8 cellular contexts compared by ENCODE assay signal in the genomic region with DNA sequence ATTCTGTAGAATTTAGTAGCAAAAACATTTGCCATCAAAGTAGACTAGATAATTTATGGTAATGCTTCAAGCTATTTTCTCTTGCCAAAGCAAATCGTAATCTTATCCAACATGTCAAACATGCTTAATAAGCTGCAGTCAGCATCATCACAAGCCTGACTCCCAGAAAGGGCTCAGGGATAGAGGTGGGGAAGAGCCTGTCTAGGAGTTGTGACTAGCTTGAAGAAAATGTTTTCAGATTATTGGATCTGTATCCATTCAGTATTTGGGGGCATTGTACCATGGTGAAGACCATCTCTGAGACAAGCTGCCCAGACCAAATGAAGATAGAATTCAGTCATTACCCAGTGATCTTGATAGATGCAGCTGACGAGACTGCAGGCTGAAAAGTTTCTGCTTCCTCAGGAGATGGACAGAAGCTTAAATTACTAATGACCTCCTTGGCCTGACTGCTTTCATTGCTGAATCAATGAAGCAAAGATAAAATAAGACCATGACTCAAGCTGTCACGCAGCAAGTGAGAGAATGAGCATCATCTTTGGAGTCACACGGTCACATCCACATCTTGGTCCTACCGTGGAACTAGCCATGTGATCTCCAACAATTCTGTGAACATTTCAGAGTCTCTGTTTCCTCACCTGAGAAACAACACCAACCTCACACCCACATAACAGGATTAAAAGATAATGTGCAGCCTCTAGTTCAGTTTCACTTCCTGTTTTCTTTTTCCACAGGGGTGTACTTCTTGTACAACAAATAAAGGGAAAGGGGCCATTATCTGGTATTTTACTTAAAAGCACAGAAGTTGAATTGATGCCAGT. TPM values are rescaled to one million over a fixed set of nuclear protein-coding genes. Genes with fewer than 3 reads are reported as not detected.
DNase-seq lines count a peak whose midpoint lies in the region; ATAC-seq and TF ChIP-seq lines count a peak whose summit lies in the region.

No MANE protein-coding gene starts in this region.

- H3K27ac ChIP-seq in CD8-positive, alpha-beta memory T cell (ENCODE audit: low read depth, low read length) = peak overlapping the region; percentile 43
- no peak overlapping the region for H3K27ac ChIP-seq in RWPE1

- H3K9me3 Mint-ChIP-seq in CD8-positive, alpha-beta memory T cell = no peaks in the 10 kb centered on the region
- no peaks in the 10 kb centered on the region for H3K9me3 Mint-ChIP-seq in activated naive CD8-positive, alpha-beta T cell treated with anti-CD3 and anti-CD28 coated beads for 36 hours

- peaks cover 55% of the 10 kb centered on the region for H3K36me3 ChIP-seq in CD8-positive, alpha-beta memory T cell (ENCODE audit: insufficient read depth, low read length)

- H3K27me3 ChIP-seq in CD8-positive, alpha-beta memory T cell (ENCODE audit: insufficient read depth, low read length, poor library complexity, severe bottlenecking) = no peaks in the 10 kb centered on the region

- peaks cover 61 to 76% (median 72%) of the 10 kb centered on the region in 3 donors for H3K4me1 Mint-ChIP-seq in CD8-positive, alpha-beta memory T cell
- H3K4me1 Mint-ChIP-seq in activated naive CD8-positive, alpha-beta T cell treated with anti-CD3 and anti-CD28 coated beads for 36 hours = peaks cover 56% of the 10 kb centered on the region

- POLR2A ChIA-PET in CD8-positive, alpha-beta memory T cell (lab: Charles Lee) = interaction anchor here (1.1 to 1.2 kb wide), 2 partner anchors 9 to 78 kb away, joined by 4 to 5 read pairs; a partner anchor contains a TSS
- POLR2A ChIA-PET in RWPE1 (lab: Yijun Ruan, JAX; ENCODE audit: low non-redundant PET) = no interaction called here

- H3K27me3 Mint-ChIP-seq in CD8-positive, alpha-beta memory T cell = no peaks in the 10 kb centered on the region
- H3K27me3 Mint-ChIP-seq in activated naive CD8-positive, alpha-beta T cell treated with anti-CD3 and anti-CD28 coated beads for 36 hours = no peaks in the 10 kb centered on the region

- peak overlapping the region; percentile 92 to 96 (median 95) for H3K27ac Mint-ChIP-seq in CD8-positive, alpha-beta memory T cell
- H3K27ac Mint-ChIP-seq in activated naive CD8-positive, alpha-beta T cell treated with anti-CD3 and anti-CD28 coated beads for 36 hours = peak overlapping the region; percentile 88

- H3K36me3 Mint-ChIP-seq in CD8-positive, alpha-beta memory T cell = peaks cover 17 to 87% (median 46%) of the 10 kb centered on the region in 3 donors
- H3K36me3 Mint-ChIP-seq in activated naive CD8-positive, alpha-beta T cell treated with anti-CD3 and anti-CD28 coated beads for 36 hours = peaks cover 61% of the 10 kb centered on the region

- H3K9me3 ChIP-seq in CD8-positive, alpha-beta memory T cell (ENCODE audit: low read length) = no peaks in the 10 kb centered on the region

- DNase-seq in CD8-positive, alpha-beta memory T cell = peak in 4 of 5 donors; percentile 23 to 62 (median 58)
- DNase-seq in activated naive CD8-positive, alpha-beta T cell treated with anti-CD3 and anti-CD28 coated beads for 36 hours = no peak
- DNase-seq in RWPE1 (ENCODE audit: low spot score) = no peak
- DNase-seq in occipital lobe (lab: John Stamatoyannopoulos, UW) = no peak
- no peak for DNase-seq in activated CD8-positive, alpha-beta memory T cell treated with anti-CD3 and anti-CD28 coated beads for 24 hours
- no peak for DNase-seq in C1 segment of cervical spinal cord (lab: John Stamatoyannopoulos, UW)

- peak; percentile 87 for ATAC-seq in GM19455 (IDR thresholded peaks at IDR 0.05; ENCODE audit: unreplicated experiment)
- peak; percentile 80 for ATAC-seq in HG03457 (IDR thresholded peaks at IDR 0.05; ENCODE audit: unreplicated experiment)

- peak overlapping the region; percentile 28 to 83 (median 81) for H3K4me3 Mint-ChIP-seq in CD8-positive, alpha-beta memory T cell
- peak overlapping the region; percentile 39 for H3K4me3 Mint-ChIP-seq in activated naive CD8-positive, alpha-beta T cell treated with anti-CD3 and anti-CD28 coated beads for 36 hours

- H3K4me1 ChIP-seq in CD8-positive, alpha-beta memory T cell (ENCODE audit: insufficient read depth, low read length) = peaks cover 59% of the 10 kb centered on the region

- peak overlapping the region; percentile 10 for H3K4me3 ChIP-seq in CD8-positive, alpha-beta memory T cell (ENCODE audit: low read length)

- CTCF ChIA-PET in CD8-positive, alpha-beta memory T cell (lab: Charles Lee) = interaction anchor here (1.2 to 2.1 kb wide), 3 partner anchors 9 to 17 kb away, joined by 3 to 12 read pairs (median 5); no protein-coding TSS in a partner anchor
- CTCF ChIA-PET in RWPE1 (lab: Yijun Ruan, JAX) = interaction anchor here (0.6 to 1.2 kb wide), 2 partner anchors 15 to 170 kb away, joined by 3 read pairs; no protein-coding TSS in a partner anchor

- TF ChIP-seq CTCF in RWPE1 (conservative IDR thresholded peaks at IDR 0.05; ENCODE audit: low read depth) = no peak

RNA-seq across cellular contexts. Expression of a gene that starts 9.4 kb away (rescaled TPM):
- total RNA-seq in CD8-positive, alpha-beta memory T cell = 10 to 100 TPM; 37.0 to 41.4 TPM
- polyA plus RNA-seq in CD8-positive, alpha-beta memory T cell = 128 TPM
- 10 to 100 TPM; 44.8 to 47.1 TPM for total RNA-seq in activated naive CD8-positive, alpha-beta T cell treated with anti-CD3 and anti-CD28 coated beads for 36 hours
- total RNA-seq in occipital lobe = 10.9 TPM

RNA-seq across cellular contexts. Expression of a gene that starts 50.2 kb away (rescaled TPM):
- 10 to 100 TPM; 37.6 to 40.5 TPM for total RNA-seq in CD8-positive, alpha-beta memory T cell
- polyA plus RNA-seq in CD8-positive, alpha-beta memory T cell = 40.1 TPM
- total RNA-seq in activated naive CD8-positive, alpha-beta T cell treated with anti-CD3 and anti-CD28 coated beads for 36 hours = 10 to 100 TPM; 41.4 to 41.5 TPM
- 70.7 TPM for total RNA-seq in occipital lobe

Comparison
In these comparisons a context has a peak if more than half of its experiments do, and no peak if none do; other contexts are left out.
1. DNase-seq: peak in CD8-positive, alpha-beta memory T cell (4 of 5); none in activated naive CD8-positive, alpha-beta T cell treated with anti-CD3 and anti-CD28 coated beads for 36 hours (single experiment), RWPE1 (single experiment), occipital lobe (single experiment), activated CD8-positive, alpha-beta memory T cell treated with anti-CD3 and anti-CD28 coated beads for 24 hours (single experiment) and C1 segment of cervical spinal cord (0 of 14).